In the genomic region with DNA sequence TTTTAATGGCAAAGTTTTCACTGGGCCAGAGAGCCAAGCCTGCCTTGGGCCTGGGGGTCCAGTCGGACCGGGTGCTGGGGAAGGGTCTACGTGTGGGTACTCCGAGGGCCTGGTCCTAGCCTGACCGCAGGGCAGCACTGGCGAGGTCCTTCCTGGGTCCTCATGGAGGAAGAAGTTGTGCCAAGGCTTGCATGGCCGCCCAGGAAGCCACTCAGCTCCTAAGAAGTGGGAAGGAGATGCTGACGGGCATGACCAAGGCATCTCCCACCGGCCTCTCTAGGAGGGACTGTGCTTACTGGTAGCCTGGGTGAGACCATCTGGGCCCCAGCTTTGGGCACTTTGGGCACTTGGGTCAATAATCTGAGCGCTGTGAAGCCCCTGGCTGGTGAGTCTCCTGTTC, we compare ENCODE assay signal across 1 cellular context.
TF ChIP-seq lines count a peak whose summit lies in the region.

No MANE protein-coding gene starts in this region.

TF ChIP-seq in SK-N-SH treated with all-trans-retinoic acid at 6 μM for 48 hours, 23 proteins besides CTCF, POLR2A, EP300 and RAD21 (continued from another document):
- TF ChIP-seq, protein P1, sequence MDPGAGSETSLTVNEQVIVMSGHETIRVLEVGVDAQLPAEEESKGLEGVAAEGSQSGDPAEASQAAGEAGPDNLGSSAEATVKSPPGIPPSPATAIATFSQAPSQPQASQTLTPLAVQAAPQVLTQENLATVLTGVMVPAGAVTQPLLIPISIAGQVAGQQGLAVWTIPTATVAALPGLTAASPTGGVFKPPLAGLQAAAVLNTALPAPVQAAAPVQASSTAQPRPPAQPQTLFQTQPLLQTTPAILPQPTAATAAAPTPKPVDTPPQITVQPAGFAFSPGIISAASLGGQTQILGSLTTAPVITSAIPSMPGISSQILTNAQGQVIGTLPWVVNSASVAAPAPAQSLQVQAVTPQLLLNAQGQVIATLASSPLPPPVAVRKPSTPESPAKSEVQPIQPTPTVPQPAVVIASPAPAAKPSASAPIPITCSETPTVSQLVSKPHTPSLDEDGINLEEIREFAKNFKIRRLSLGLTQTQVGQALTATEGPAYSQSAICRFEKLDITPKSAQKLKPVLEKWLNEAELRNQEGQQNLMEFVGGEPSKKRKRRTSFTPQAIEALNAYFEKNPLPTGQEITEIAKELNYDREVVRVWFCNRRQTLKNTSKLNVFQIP (CRISPR knock-in tag; IDR thresholded peaks at IDR 0.05; ENCODE audit: borderline replicate concordance, low read depth): no peak
- TF ChIP-seq ISL1 (CRISPR knock-in tag; IDR thresholded peaks at IDR 0.05): no peak
- TF ChIP-seq GLIS3 (CRISPR knock-in tag; IDR thresholded peaks at IDR 0.05): no peak
- no peak for TF ChIP-seq ZNF8 (CRISPR knock-in tag; IDR thresholded peaks at IDR 0.05)
- no peak for TF ChIP-seq BACH2 (CRISPR knock-in tag; IDR thresholded peaks at IDR 0.05; ENCODE audit: borderline replicate concordance)
- TF ChIP-seq ESRRG (CRISPR knock-in tag; IDR thresholded peaks at IDR 0.05): no peak
